Comparison of ENCODE assay signal across 22 cellular contexts in genomic region chr11:23232652-23233051, GRCh38.
"Had no signal": no experiment of that assay in that cellular context is flagged by ENCODE, and none has a peak within 500 bp of the region (broad histone marks: within the 10 kb centered on the region; RNA-seq: fewer than 3 reads in every experiment).

No MANE protein-coding gene starts in this region.

- H3K36me3 Mint-ChIP-seq: natural killer cell; neural progenitor cell; stimulated activated effector memory CD8-positive, alpha-beta T cell treated with anti-CD3 and anti-CD28 coated beads, Interleukin-12 subunit alpha, Interleukin-12 subunit beta, amount 100 ng/mL, for 72 hours had no signal

- H3K27ac Mint-ChIP-seq: endodermal cell; natural killer cell; neural progenitor cell; progenitor cell of endocrine pancreas; stimulated activated effector memory CD8-positive, alpha-beta T cell treated with anti-CD3 and anti-CD28 coated beads, Interleukin-12 subunit alpha, Interleukin-12 subunit beta, amount 100 ng/mL, for 72 hours had no signal

- H3K9me3 Mint-ChIP-seq: endodermal cell, natural killer cell, neural progenitor cell had no signal

- H3K4me3 ChIP-seq: colonic mucosa, hepatocyte, mucosa of descending colon, neural progenitor cell, pancreas, smooth muscle cell, tibial artery, upper lobe of left lung, uterus had no signal

- H3K27ac ChIP-seq: colonic mucosa, hepatocyte, neural progenitor cell, pancreas, tibial artery, upper lobe of left lung, uterus had no signal

- H3K36me3 ChIP-seq: colonic mucosa, neural progenitor cell, pancreas, tibial artery, upper lobe of left lung, uterus had no signal

- H3K79me2 ChIP-seq: hepatocyte had no signal

- H3K27me3 ChIP-seq: colonic mucosa, hepatocyte, neural progenitor cell, pancreas, tibial artery, upper lobe of left lung, uterus had no signal

- H3K4me1 ChIP-seq: colonic mucosa, neural progenitor cell, pancreas, upper lobe of left lung, uterus had no signal

- H3K4me1 Mint-ChIP-seq: natural killer cell; neural progenitor cell; stimulated activated effector memory CD8-positive, alpha-beta T cell treated with anti-CD3 and anti-CD28 coated beads, Interleukin-12 subunit alpha, Interleukin-12 subunit beta, amount 100 ng/mL, for 72 hours had no signal

- H2AFZ ChIP-seq: hepatocyte, neural progenitor cell had no signal

- ATAC-seq: mucosa of descending colon; natural killer cell; pancreas; right cardiac atrium; stimulated activated effector memory CD8-positive, alpha-beta T cell treated with anti-CD3 and anti-CD28 coated beads, Interleukin-12 subunit alpha, Interleukin-12 subunit beta, amount 100 ng/mL, for 72 hours; stimulated activated naive CD8-positive, alpha-beta T cell treated with anti-CD3 and anti-CD28 coated beads, Interleukin-15, Interleukin-2, amounts not matched to agents 100 U/mL and 50 U/mL, for 24 hours had no signal

- H3K27me3 Mint-ChIP-seq: progenitor cell of endocrine pancreas had no signal

- H3K9me3 ChIP-seq: colonic mucosa, mucosa of descending colon, pancreas, tibial artery, upper lobe of left lung, uterus had no signal

- H3K4me3 Mint-ChIP-seq: endodermal cell; natural killer cell; neural progenitor cell; stimulated activated effector memory CD8-positive, alpha-beta T cell treated with anti-CD3 and anti-CD28 coated beads, Interleukin-12 subunit alpha, Interleukin-12 subunit beta, amount 100 ng/mL, for 72 hours had no signal

- H3K4me2 ChIP-seq: hepatocyte, neural progenitor cell, smooth muscle cell had no signal

- H3K9ac ChIP-seq: neural progenitor cell had no signal

- DNase-seq: colonic mucosa; effector CD4-positive, alpha-beta T cell; endodermal cell; erythroblast; foreskin melanocyte; head of caudate nucleus; mucosa of descending colon; natural killer cell; nucleus accumbens; pancreas; right cardiac atrium; stimulated activated CD4-positive, alpha-beta T cell treated with anti-CD3 and anti-CD28 coated beads, Interleukin-4, amount 100 ng/mL, for 1 hour; stimulated activated CD8-positive, alpha-beta memory T cell treated with anti-CD3 and anti-CD28 coated beads, Interleukin-4, amount 100 ng/mL, for 48 hours; stimulated activated naive CD8-positive, alpha-beta T cell treated with anti-CD3 and anti-CD28 coated beads, Interleukin-15, Interleukin-2, amounts not matched to agents 100 U/mL and 50 U/mL, for 24 hours; tibial artery; upper lobe of left lung; uterus had no signal
